ENCODE assay signal across 1 cellular context in genomic region chr14:89000007-89000942, GRCh38.
TF ChIP-seq lines count a peak whose summit lies in the region.

No MANE protein-coding gene starts in this region.

TF ChIP-seq in K562, 482 proteins besides CTCF, POLR2A, EP300 and RAD21 (continued from another document and continues in another):
- TF ChIP-seq ZBTB12 (CRISPR knock-in tag; IDR thresholded peaks at IDR 0.05), result no peak
- no peak for TF ChIP-seq TEAD1 (CRISPR knock-in tag; IDR thresholded peaks at IDR 0.05)
- TF ChIP-seq ZNF239 (CRISPR knock-in tag; IDR thresholded peaks at IDR 0.05), result no peak
- TF ChIP-seq ATF3 (IDR thresholded peaks at IDR 0.05), result peak; percentile 76
- TF ChIP-seq ATF3 (CRISPR knock-in tag; conservative IDR thresholded peaks at IDR 0.05), result no peak
- TF ChIP-seq ZNF449 (CRISPR knock-in tag; IDR thresholded peaks at IDR 0.05), result no peak
- no peak for TF ChIP-seq ZNF263 (CRISPR knock-in tag; IDR thresholded peaks at IDR 0.05; ENCODE audit: borderline replicate concordance)
- TF ChIP-seq TBL1XR1 (IDR thresholded peaks at IDR 0.05; ENCODE audit: low read length in 2 of 2), result peak; percentile 25 to 69; a peak in 2 of 4 replicates
- no peak for TF ChIP-seq ZC3H4 (CRISPR knock-in tag; IDR thresholded peaks at IDR 0.05; ENCODE audit: borderline replicate concordance)
- TF ChIP-seq ZNF224 (CRISPR knock-in tag; IDR thresholded peaks at IDR 0.05), result no peak
- no peak for TF ChIP-seq ZNF384 (IDR thresholded peaks at IDR 0.05; ENCODE audit: low read depth, low read length)
- TF ChIP-seq ZNF699 (CRISPR knock-in tag; IDR thresholded peaks at IDR 0.05; ENCODE audit: insufficient replicate concordance), result no peak
- no peak for TF ChIP-seq CHAMP1 (IDR thresholded peaks at IDR 0.05)
- no peak for TF ChIP-seq ZC3H11A (IDR thresholded peaks at IDR 0.05; ENCODE audit: low read depth, low read length)
- no peak for TF ChIP-seq ZNF12 (CRISPR knock-in tag; IDR thresholded peaks at IDR 0.05)
- no peak for TF ChIP-seq IFI16 (CRISPR knock-in tag; IDR thresholded peaks at IDR 0.05)
- TF ChIP-seq EWSR1 (IDR thresholded peaks at IDR 0.05; ENCODE audit: borderline replicate concordance, low read depth, partially characterized antibody), result no peak
- TF ChIP-seq GATA2 (CRISPR knock-in tag; IDR thresholded peaks at IDR 0.05), result no peak
- no peak for TF ChIP-seq JUN (IDR thresholded peaks at IDR 0.05; ENCODE audit: borderline replicate concordance, low read depth, low read length)
- TF ChIP-seq JUN (CRISPR knock-in tag; IDR thresholded peaks at IDR 0.05; ENCODE audit: borderline replicate concordance), result no peak
- TF ChIP-seq PBX2 (CRISPR knock-in tag; IDR thresholded peaks at IDR 0.05; ENCODE audit: low read depth), result peak; percentile 52; the same call in 1 of the 2 replicates
- TF ChIP-seq PBX2 (tag; conservative IDR thresholded peaks at IDR 0.05; ENCODE audit: low read depth), result peak; percentile 75
- 0 out of 2 replicates have a peak, but pooled peaks have one; percentile 36 for TF ChIP-seq CBFA2T2 (conservative IDR thresholded peaks at IDR 0.05)
- TF ChIP-seq KDM4B (IDR thresholded peaks at IDR 0.05; ENCODE audit: borderline replicate concordance in 2 of 2, low read depth in 1 of 2), result no peak
- no peak for TF ChIP-seq KLF1 (tag; IDR thresholded peaks at IDR 0.05)
- TF ChIP-seq NCOA4 (IDR thresholded peaks at IDR 0.05; ENCODE audit: partially characterized antibody), result no peak
- peak; percentile 64; the same call in 1 of the 2 replicates for TF ChIP-seq TFAP4 (CRISPR knock-in tag; IDR thresholded peaks at IDR 0.05; ENCODE audit: borderline replicate concordance)
- TF ChIP-seq DACH1 (IDR thresholded peaks at IDR 0.05; ENCODE audit: partially characterized antibody), result no peak
- TF ChIP-seq MTA2 (IDR thresholded peaks at IDR 0.05; ENCODE audit: low read depth), result no peak
- TF ChIP-seq NFE2 (IDR thresholded peaks at IDR 0.05; ENCODE audit: low read depth), result peak; percentile 96
- TF ChIP-seq USF2 (CRISPR knock-in tag; IDR thresholded peaks at IDR 0.05), result no peak
- TF ChIP-seq PHTF2 (CRISPR knock-in tag; IDR thresholded peaks at IDR 0.05), result no peak
- TF ChIP-seq SMARCE1 (IDR thresholded peaks at IDR 0.05), result peak; percentile 66
- 0 out of 2 replicates have a peak, but pooled peaks have one; percentile 29 for TF ChIP-seq CREM (IDR thresholded peaks at IDR 0.05; ENCODE audit: low read depth)
- TF ChIP-seq HMGXB4 (CRISPR knock-in tag; IDR thresholded peaks at IDR 0.05), result no peak
- TF ChIP-seq FOXP4 (CRISPR knock-in tag; IDR thresholded peaks at IDR 0.05; ENCODE audit: borderline replicate concordance), result no peak
- TF ChIP-seq ETS2 (tag; IDR thresholded peaks at IDR 0.05; ENCODE audit: borderline replicate concordance, poor library complexity, severe bottlenecking), result no peak
- no peak for TF ChIP-seq RBM39 (optimal IDR thresholded peaks at IDR 0.05; ENCODE audit: low read depth, low read length)
- no peak for TF ChIP-seq NFXL1 (CRISPR knock-in tag; IDR thresholded peaks at IDR 0.05)
- no peak for TF ChIP-seq ZNF280A (IDR thresholded peaks at IDR 0.05; ENCODE audit: low read depth, partially characterized antibody)
- TF ChIP-seq CBX3 (IDR thresholded peaks at IDR 0.05; ENCODE audit: borderline replicate concordance in 1 of 2, low read length in 2 of 2), result no peak
- no peak; a peak in 1 of 4 replicates for TF ChIP-seq RCOR1 (IDR thresholded peaks at IDR 0.05; ENCODE audit: borderline replicate concordance in 1 of 2, low read depth in 2 of 2, low read length in 2 of 2)
- no peak for TF ChIP-seq ZNF140 (CRISPR knock-in tag; IDR thresholded peaks at IDR 0.05)
- peak; percentile 79 for TF ChIP-seq JUND (IDR thresholded peaks at IDR 0.05; ENCODE audit: borderline replicate concordance, low read depth, low read length)
- peak; percentile 77; the same call in 2 of the 3 replicates for TF ChIP-seq JUND (tag; IDR thresholded peaks at IDR 0.05; ENCODE audit: borderline replicate concordance, low read depth, low read length)
- TF ChIP-seq RBM15 (IDR thresholded peaks at IDR 0.05; ENCODE audit: insufficient read depth, low read length), result no peak
- TF ChIP-seq ZKSCAN1 (IDR thresholded peaks at IDR 0.05; ENCODE audit: low read depth, low read length), result no peak
- no peak for TF ChIP-seq ZNF584 (CRISPR knock-in tag; IDR thresholded peaks at IDR 0.05; ENCODE audit: low read depth)
- TF ChIP-seq ZNF41 (CRISPR knock-in tag; conservative IDR thresholded peaks at IDR 0.05), result no peak
- no peak for TF ChIP-seq HNRNPUL1 (IDR thresholded peaks at IDR 0.05; ENCODE audit: low read length)
- TF ChIP-seq MECOM (CRISPR knock-in tag; IDR thresholded peaks at IDR 0.05), result no peak
- TF ChIP-seq WHSC1 (IDR thresholded peaks at IDR 0.05; ENCODE audit: low read length), result no peak
- no peak for TF ChIP-seq RBFOX2 (IDR thresholded peaks at IDR 0.05; ENCODE audit: low read depth, low read length)
- TF ChIP-seq ZBED1 (IDR thresholded peaks at IDR 0.05), result no peak
- TF ChIP-seq KAT8 (IDR thresholded peaks at IDR 0.05; ENCODE audit: low read depth), result no peak
- TF ChIP-seq ZFP36 (IDR thresholded peaks at IDR 0.05; ENCODE audit: low read depth, low read length, partially characterized antibody), result no peak
- TF ChIP-seq ZNF583 (CRISPR knock-in tag; IDR thresholded peaks at IDR 0.05), result no peak
- TF ChIP-seq ZNF134 (CRISPR knock-in tag; conservative IDR thresholded peaks at IDR 0.05), result no peak
- no peak for TF ChIP-seq KLF13 (tag; IDR thresholded peaks at IDR 0.05; ENCODE audit: borderline replicate concordance, low read depth)
- no peak for TF ChIP-seq ERF (CRISPR knock-in tag; IDR thresholded peaks at IDR 0.05)
